29 cellular contexts compared by ENCODE assay signal in genomic region chr9:133587466-133587865, GRCh38. TPM values are rescaled to one million over a fixed set of nuclear protein-coding genes. Genes with fewer than 3 reads are reported as not detected.
"Had no signal": no experiment of that assay in that cellular context is flagged by ENCODE, and none has a peak within 500 bp of the region (broad histone marks: within the 10 kb centered on the region; RNA-seq: fewer than 3 reads in every experiment).

No MANE protein-coding gene starts in this region.

- H3K27ac ChIP-seq: coronary artery, esophagus muscularis mucosa, left lung, lower lobe of right lung, parathyroid adenoma, sigmoid colon, stomach, thyroid gland had no signal

- ATAC-seq: left lung; lower lobe of right lung; natural killer cell treated with Interleukin-12 subunit alpha and Interleukin-12 subunit beta and Interleukin-15 and Interleukin-18, amount 100 ng/mL, for 72 hours; stimulated activated effector memory CD8-positive, alpha-beta T cell treated with anti-CD3 and anti-CD28 coated beads, Interleukin-12 subunit alpha, Interleukin-12 subunit beta, amount 100 ng/mL, for 72 hours had no signal

- FAIRE-seq: endothelial cell of umbilical vein, keratinocyte had no signal

- H3K4me3 ChIP-seq: coronary artery, esophagus muscularis mucosa, left lung, lower lobe of right lung, sigmoid colon, stomach, thyroid gland had no signal

- DNase-seq: dermis blood vessel endothelial cell; effector memory CD4-positive, alpha-beta T cell; foreskin melanocyte; glutamatergic neuron; lower lobe of right lung; naive B cell; sigmoid colon; stimulated activated CD4-positive, alpha-beta T cell treated with anti-CD3 and anti-CD28 coated beads, Interleukin-2, amount 100 ng/mL, for 24 hours; stimulated activated CD4-positive, alpha-beta T cell treated with anti-CD3 and anti-CD28 coated beads, Interleukin-4, amount 100 ng/mL, for 24 hours; stimulated activated naive CD4-positive, alpha-beta T cell treated with Interleukin-2 at 50 U/mL for 16 hours; stomach; thyroid gland had no signal

- H3K9ac ChIP-seq: parathyroid adenoma had no signal

- H3K36me3 ChIP-seq: esophagus muscularis mucosa, left lung, lower lobe of right lung, sigmoid colon, stomach, thyroid gland had no signal

- H3K4me1 ChIP-seq: parathyroid adenoma had no signal

- H3K9me3 ChIP-seq: esophagus muscularis mucosa, lower lobe of right lung, sigmoid colon, stomach, thyroid gland had no signal

RNA-seq across cellular contexts. Expression of gene FAM163B, which starts 21.7 kb away (rescaled TPM):
- total RNA-seq: dermis blood vessel endothelial cell; endothelial cell of umbilical vein; epithelial cell of proximal tubule; esophagus muscularis mucosa; fibroblast of lung; lower lobe of right lung; mononuclear cell; natural killer cell treated with Interleukin-12 subunit alpha and Interleukin-12 subunit beta and Interleukin-15 and Interleukin-18, amount 100 ng/mL, for 72 hours; neural crest cell; osteoblast; progenitor cell of endocrine pancreas; skeletal muscle tissue; stomach; subcutaneous adipose tissue; thyroid gland had no signal
- polyA plus RNA-seq: endothelial cell of umbilical vein, fibroblast of lung, keratinocyte, stomach had no signal

RNA-seq across cellular contexts. Expression of gene DBH, which starts 48.7 kb away (rescaled TPM):
- total RNA-seq: dermis blood vessel endothelial cell; endothelial cell of umbilical vein; epithelial cell of proximal tubule; fibroblast of lung; lower lobe of right lung; natural killer cell treated with Interleukin-12 subunit alpha and Interleukin-12 subunit beta and Interleukin-15 and Interleukin-18, amount 100 ng/mL, for 72 hours; osteoblast; progenitor cell of endocrine pancreas; sigmoid colon; skeletal muscle tissue; subcutaneous adipose tissue; temporal lobe had no signal
- polyA plus RNA-seq: endothelial cell of umbilical vein, fibroblast of lung, keratinocyte had no signal

RNA-seq across cellular contexts. Expression of gene ADAMTSL2, which starts 53.0 kb away (rescaled TPM):
- total RNA-seq: endothelial cell of umbilical vein; epithelial cell of proximal tubule; natural killer cell treated with Interleukin-12 subunit alpha and Interleukin-12 subunit beta and Interleukin-15 and Interleukin-18, amount 100 ng/mL, for 72 hours had no signal
- polyA plus RNA-seq: endothelial cell of umbilical vein, keratinocyte had no signal
